Comparison of ENCODE assay signal across 7 cellular contexts in genomic region chr6:28111964-28112363, GRCh38.
"Had no signal": no experiment of that assay in that cellular context is flagged by ENCODE, and none has a peak within 500 bp of the region (broad histone marks: within the 10 kb centered on the region; RNA-seq: fewer than 3 reads in every experiment).

No MANE protein-coding gene starts in this region.

- ATAC-seq: HepG2 had no signal

- H3K4me2 ChIP-seq: KMS-11 had no signal

- DNase-seq: IMR-90, KBM-7, KG1 had no signal

- H3K27ac ChIP-seq: HL-60, KMS-11 had no signal

- H3K9ac ChIP-seq: KMS-11 had no signal

- FAIRE-seq: HepG2, HTR-8/SVneo had no signal
